15 cellular contexts compared by ENCODE assay signal in the genomic region with DNA sequence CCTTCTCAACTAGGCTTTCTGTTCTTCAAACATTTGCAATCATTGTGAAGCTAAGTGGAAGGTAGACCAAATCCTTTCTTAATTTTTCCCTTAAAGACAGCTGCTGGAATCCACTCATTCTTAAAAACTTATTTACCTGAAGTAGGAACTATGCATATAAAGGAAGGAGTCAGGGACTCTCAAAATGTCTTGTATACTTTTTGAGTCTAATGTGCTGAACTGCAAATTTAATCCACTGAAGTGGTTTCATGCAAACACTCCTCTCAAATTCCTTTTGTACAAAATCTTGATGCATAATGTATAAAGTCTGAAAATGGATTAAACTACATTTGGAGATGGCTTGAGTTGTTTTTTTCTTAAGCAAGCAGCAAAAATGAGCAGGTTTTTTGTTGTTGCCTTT.
"Had no signal": no experiment of that assay in that cellular context is flagged by ENCODE, and none has a peak within 500 bp of the region (broad histone marks: within the 10 kb centered on the region; RNA-seq: fewer than 3 reads in every experiment).

No MANE protein-coding gene starts in this region.

- ATAC-seq: naive thymus-derived CD8-positive, alpha-beta T cell had no signal

- H3K9me3 ChIP-seq: heart left ventricle, right atrium auricular region, testis had no signal

- H3K36me3 ChIP-seq: heart left ventricle, right atrium auricular region had no signal

- H3K27me3 ChIP-seq: heart left ventricle, right atrium auricular region, testis had no signal

- H3K4me3 ChIP-seq: coronary artery, right atrium auricular region, testis had no signal

- H3K4me1 ChIP-seq: testis had no signal

- H3K27ac ChIP-seq: coronary artery, heart left ventricle, right atrium auricular region, testis had no signal

- DNase-seq: activated B cell treated with CpG ODN at 0.5 μM for 24 hours; activated CD4-positive, alpha-beta T cell treated with anti-CD3 and anti-CD28 coated beads for 48 hours; activated CD8-positive, alpha-beta memory T cell treated with anti-CD3 and anti-CD28 coated beads, Interleukin-2, amount 50 U/mL, for 4 hours; activated CD8-positive, alpha-beta T cell treated with anti-CD3 and anti-CD28 coated beads, Interleukin-2, amount 10 ng/mL, durations not matched to agents 7 days and 5 days; activated gamma-delta T cell treated with Interleukin-2 at 50 U/mL for 16 hours; central memory CD4-positive, alpha-beta T cell; heart left ventricle; midbrain; naive thymus-derived CD8-positive, alpha-beta T cell; posterior cingulate gyrus; stimulated activated CD4-positive, alpha-beta T cell treated with anti-CD3 and anti-CD28 coated beads, Interleukin-4, amount 100 ng/mL, for 4 hours; stimulated activated naive CD8-positive, alpha-beta T cell treated with anti-CD3 and anti-CD28 coated beads, Interleukin-15, Interleukin-2, amounts not matched to agents 100 U/mL and 50 U/mL, for 24 hours; testis had no signal
